1 cellular context compared by ENCODE assay signal in genomic region chr2:112259509-112260294, GRCh38.
TF ChIP-seq lines count a peak whose summit lies in the region.

No MANE protein-coding gene starts in this region.

TF ChIP-seq in H1, 55 proteins besides CTCF, POLR2A, EP300 and RAD21 (continued from another document):
- TF ChIP-seq CHD7 (IDR thresholded peaks at IDR 0.05; ENCODE audit: insufficient replicate concordance, low read length) (no peak), GTF2F1 (IDR thresholded peaks at IDR 0.05; ENCODE audit: borderline replicate concordance, low read depth, low read length) (no peak), EGR1 (IDR thresholded peaks at IDR 0.05; ENCODE audit: borderline replicate concordance, low read depth, low read length) (no peak), E2F6 (IDR thresholded peaks at IDR 0.05) (no peak), SRF (IDR thresholded peaks at IDR 0.05; ENCODE audit: low read depth, low read length) (no peak), NRF1 (IDR thresholded peaks at IDR 0.05; ENCODE audit: low read depth, low read length) (no peak), BACH1 (IDR thresholded peaks at IDR 0.05; ENCODE audit: low read length) (no peak), POU5F1 (IDR thresholded peaks at IDR 0.05; ENCODE audit: low read depth, low read length) (no peak), TAF7 (optimal IDR thresholded peaks at IDR 0.05; ENCODE audit: borderline replicate concordance, low read depth, low read length) (no peak), CREB1 (IDR thresholded peaks at IDR 0.05) (no peak), TEAD4 (IDR thresholded peaks at IDR 0.05; ENCODE audit: low read depth, low read length) (peak; percentile 66; the same call in 1 of the 2 replicates), YY1 (IDR thresholded peaks at IDR 0.05; ENCODE audit: low read depth, low read length) (peak; percentile 89), MAFK (IDR thresholded peaks at IDR 0.05; ENCODE audit: low read depth, low read length) (no peak), HDAC6 (IDR thresholded peaks at IDR 0.05; ENCODE audit: low read depth, low read length) (no peak), CEBPB (IDR thresholded peaks at IDR 0.05; ENCODE audit: low read depth, low read length) (peak; percentile 86)
